Comparison of ENCODE assay signal across 13 cellular contexts in the genomic region with DNA sequence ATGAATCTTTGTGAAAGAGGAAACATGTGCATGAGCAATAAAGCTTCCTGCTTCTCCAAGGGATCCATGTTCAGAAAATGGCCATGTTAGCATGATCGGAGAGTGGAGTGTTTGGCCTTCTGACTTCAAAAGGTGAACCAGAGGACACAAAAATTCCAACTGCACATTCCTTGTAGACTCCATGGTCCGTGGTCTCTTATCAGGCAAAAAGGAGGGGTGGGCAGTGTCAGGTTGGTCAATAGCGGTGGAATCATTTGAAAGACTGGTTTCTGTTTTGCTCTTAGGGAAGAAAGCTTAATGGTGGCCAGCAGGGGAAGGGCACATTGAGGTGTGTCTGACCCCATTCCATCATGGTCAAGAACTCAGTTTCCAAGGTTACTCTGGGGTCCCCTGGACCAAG.
"Had no signal": no experiment of that assay in that cellular context is flagged by ENCODE, and none has a peak within 500 bp of the region (broad histone marks: within the 10 kb centered on the region; RNA-seq: fewer than 3 reads in every experiment).

No MANE protein-coding gene starts in this region.

- ATAC-seq: natural killer cell treated with Interleukin-12 subunit alpha and Interleukin-12 subunit beta and Interleukin-15 and Interleukin-18, amount 100 ng/mL, for 72 hours; stimulated activated naive CD8-positive, alpha-beta T cell treated with anti-CD3 and anti-CD28 coated beads, Interleukin-15, Interleukin-2, amounts not matched to agents 100 U/mL and 50 U/mL, for 24 hours had no signal

- DNase-seq: activated B cell treated with CpG ODN at 0.5 μM for 24 hours; activated CD4-positive, alpha-beta T cell treated with anti-CD3 and anti-CD28 coated beads, Interleukin-2, amount 10 ng/mL, durations not matched to agents 24 days and 14 days; activated CD8-positive, alpha-beta memory T cell treated with anti-CD3 and anti-CD28 coated beads for 24 hours; activated naive CD4-positive, alpha-beta T cell treated with Interleukin-2 at 50 U/mL for 16 hours; activated naive CD8-positive, alpha-beta T cell treated with anti-CD3 and anti-CD28 coated beads, Interleukin-2, amount 50 U/mL, for 24 hours; hippocampal formation; nucleus accumbens; stimulated activated CD4-positive, alpha-beta T cell treated with anti-CD3 and anti-CD28 coated beads, Interleukin-2, amount 100 ng/mL, for 48 hours; stimulated activated CD8-positive, alpha-beta memory T cell treated with anti-CD3 and anti-CD28 coated beads, Interleukin-4, amount 100 ng/mL, for 48 hours; stimulated activated naive CD8-positive, alpha-beta T cell treated with anti-CD3 and anti-CD28 coated beads, Interleukin-15, Interleukin-2, amounts not matched to agents 100 U/mL and 50 U/mL, for 24 hours had no signal

- H3K4me3 Mint-ChIP-seq: activated B cell treated with CpG ODN at 0.5 μM for 24 hours; activated CD4-positive, alpha-beta T cell treated with anti-CD3 and anti-CD28 coated beads, Interleukin-2, amount 10 ng/mL, durations not matched to agents 24 days and 14 days; activated naive CD8-positive, alpha-beta T cell treated with anti-CD3 and anti-CD28 coated beads, Interleukin-2, amount 50 U/mL, for 24 hours; natural killer cell treated with Interleukin-12 subunit alpha and Interleukin-12 subunit beta and Interleukin-15 and Interleukin-18, amount 100 ng/mL, for 72 hours; T-helper 1 cell treated with Interleukin-12 subunit alpha and Interleukin-12 subunit beta and Interleukin-4 antibody, amounts not matched to agents 30 μg/mL and 1 μg/mL, for 36 hours had no signal

- H3K27ac Mint-ChIP-seq: activated B cell treated with CpG ODN at 0.5 μM for 24 hours; activated CD4-positive, alpha-beta T cell treated with anti-CD3 and anti-CD28 coated beads, Interleukin-2, amount 10 ng/mL, durations not matched to agents 24 days and 14 days; activated naive CD8-positive, alpha-beta T cell treated with anti-CD3 and anti-CD28 coated beads, Interleukin-2, amount 50 U/mL, for 24 hours; natural killer cell treated with Interleukin-12 subunit alpha and Interleukin-12 subunit beta and Interleukin-15 and Interleukin-18, amount 100 ng/mL, for 72 hours; T-helper 1 cell treated with Interleukin-12 subunit alpha and Interleukin-12 subunit beta and Interleukin-4 antibody, amounts not matched to agents 30 μg/mL and 1 μg/mL, for 36 hours had no signal

- H3K27me3 Mint-ChIP-seq: activated B cell treated with CpG ODN at 0.5 μM for 24 hours; activated CD4-positive, alpha-beta T cell treated with anti-CD3 and anti-CD28 coated beads, Interleukin-2, amount 10 ng/mL, durations not matched to agents 24 days and 14 days had no signal

- H3K4me3 ChIP-seq: lung had no signal

- H3K4me1 Mint-ChIP-seq: activated CD4-positive, alpha-beta T cell treated with anti-CD3 and anti-CD28 coated beads, Interleukin-2, amount 10 ng/mL, durations not matched to agents 24 days and 14 days had no signal

- H3K36me3 Mint-ChIP-seq: natural killer cell treated with Interleukin-12 subunit alpha and Interleukin-12 subunit beta and Interleukin-15 and Interleukin-18, amount 100 ng/mL, for 72 hours had no signal
